ENCODE assay signal across 1 cellular context in genomic region chr1:115052454-115053083, GRCh38.
TF ChIP-seq lines count a peak whose summit lies in the region.

No MANE protein-coding gene starts in this region.

TF ChIP-seq in GM23338, 12 proteins besides CTCF, POLR2A, EP300 and RAD21 (continued from another document):
- TF ChIP-seq ZNF462 (CRISPR knock-in tag; IDR thresholded peaks at IDR 0.05) (no peak), EZH2phosphoT487 (IDR thresholded peaks at IDR 0.05; ENCODE audit: unreplicated experiment) (no peak), CREB1 (CRISPR knock-in tag; IDR thresholded peaks at IDR 0.05; ENCODE audit: low read depth) (no peak), STAT1 (IDR thresholded peaks at IDR 0.05; ENCODE audit: unreplicated experiment) (no peak), REST (IDR thresholded peaks at IDR 0.05; ENCODE audit: unreplicated experiment) (no peak), ZNF331 (CRISPR knock-in tag; IDR thresholded peaks at IDR 0.05; ENCODE audit: low read depth) (no peak), POLR2AphosphoS5 (IDR thresholded peaks at IDR 0.05; ENCODE audit: low read depth) (no peak)
- TF ChIP-seq, protein P1, sequence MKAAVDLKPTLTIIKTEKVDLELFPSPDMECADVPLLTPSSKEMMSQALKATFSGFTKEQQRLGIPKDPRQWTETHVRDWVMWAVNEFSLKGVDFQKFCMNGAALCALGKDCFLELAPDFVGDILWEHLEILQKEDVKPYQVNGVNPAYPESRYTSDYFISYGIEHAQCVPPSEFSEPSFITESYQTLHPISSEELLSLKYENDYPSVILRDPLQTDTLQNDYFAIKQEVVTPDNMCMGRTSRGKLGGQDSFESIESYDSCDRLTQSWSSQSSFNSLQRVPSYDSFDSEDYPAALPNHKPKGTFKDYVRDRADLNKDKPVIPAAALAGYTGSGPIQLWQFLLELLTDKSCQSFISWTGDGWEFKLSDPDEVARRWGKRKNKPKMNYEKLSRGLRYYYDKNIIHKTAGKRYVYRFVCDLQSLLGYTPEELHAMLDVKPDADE (IDR thresholded peaks at IDR 0.05), result no peak
TF ChIP-seq in GM23338: peak in this region for 0.
